21 cellular contexts compared by ENCODE assay signal in the genomic region with DNA sequence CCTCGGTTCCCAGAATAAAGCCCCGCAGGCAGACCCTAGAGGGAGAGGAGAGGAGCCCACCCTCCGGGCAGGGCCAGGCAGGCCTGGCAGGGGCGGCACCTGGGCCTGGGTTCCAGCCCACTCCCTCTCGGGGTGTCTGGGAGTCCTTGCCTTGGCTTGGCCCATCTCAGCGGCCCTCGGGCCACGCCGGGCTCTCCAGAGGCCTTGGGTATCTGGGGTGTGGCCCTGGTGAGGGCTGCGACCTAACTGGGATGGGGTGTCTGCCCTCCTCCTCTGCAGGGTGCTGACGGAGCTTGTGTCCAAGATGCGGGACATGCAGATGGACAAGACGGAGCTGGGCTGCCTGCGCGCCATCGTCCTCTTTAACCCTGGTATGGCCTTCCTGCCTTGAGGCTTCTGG.
DNase-seq lines count a peak whose midpoint lies in the region; TF ChIP-seq lines count a peak whose summit lies in the region.
"Had no signal": no experiment of that assay in that cellular context is flagged by ENCODE, and none has a peak within 500 bp of the region (broad histone marks: within the 10 kb centered on the region; RNA-seq: fewer than 3 reads in every experiment).

No MANE protein-coding gene starts in this region.

- H3K18ac ChIP-seq in mesenchymal stem cell (ENCODE audit: low read depth in 1 of 2, low read length in 2 of 2): no peak overlapping the region

- no peaks in the 10 kb centered on the region for H3K9me3 ChIP-seq in mesenchymal stem cell (ENCODE audit: control insufficient read depth, low read length)
- H3K9me3 ChIP-seq in spleen: no peaks in the 10 kb centered on the region
- H3K9me3 ChIP-seq: HAP-1 had no signal

- no peak overlapping the region for H3K4me2 ChIP-seq in mesenchymal stem cell (ENCODE audit: low read length, poor library complexity, severe bottlenecking)

- H3K36me3 ChIP-seq in mesenchymal stem cell (ENCODE audit: control insufficient read depth in 1 of 2, insufficient read depth in 2 of 2, low read depth in 1 of 2, low read length in 2 of 2): peaks cover 41 to 62% of the 10 kb centered on the region in 2 experiments
- H3K36me3 ChIP-seq in spleen: peaks cover 0 to 98% (median 47%) of the 10 kb centered on the region in 6 donors

- H3K23ac ChIP-seq in mesenchymal stem cell (ENCODE audit: low read length in 2 of 2): no peak overlapping the region

- no peak overlapping the region for H3K9ac ChIP-seq in mesenchymal stem cell (ENCODE audit: low read length)

- DNase-seq in caudate nucleus (lab: John Stamatoyannopoulos, UW) (no peak), mesenchymal stem cell (no peak), spleen (no peak), NCI-H1694 treated with DMSO at 0.1 percent for 48 hours (lab: John Stamatoyannopoulos, UW) (no peak), kidney glomerular epithelial cell (lab: John Stamatoyannopoulos, UW) (no peak)
- no peak for DNase-seq in activated CD4-positive, alpha-beta T cell treated with anti-CD3 and anti-CD28 coated beads, Interleukin-2, amount 50 U/mL, for 4 hours
- no peak for DNase-seq in effector CD4-positive, alpha-beta T cell
- DNase-seq: activated CD8-positive, alpha-beta memory T cell treated with anti-CD3 and anti-CD28 coated beads for 24 hours; activated effector memory CD4-positive, alpha-beta T cell treated with anti-CD3 and anti-CD28 coated beads, Interleukin-2, amount 50 U/mL, for 16 hours; activated naive CD8-positive, alpha-beta T cell treated with anti-CD3 and anti-CD28 coated beads, Interleukin-2, amount 10 ng/mL, durations not matched to agents 7 days and 5 days; activated T-cell treated with anti-CD3 and anti-CD28 coated beads, Interleukin-2, amount 50 U/mL, for 1 hour; Calu3; central memory CD4-positive, alpha-beta T cell; DMS79 treated with DMSO at 0.1 percent for 48 hours; GF-D8; glutamatergic neuron; NCI-H146; NCI-H446 treated with DMSO at 0.1 percent for 48 hours; stimulated activated naive CD4-positive, alpha-beta T cell treated with Interleukin-2 at 50 U/mL for 16 hours; trophoblast cell had no signal

- H2BK5ac ChIP-seq in mesenchymal stem cell (ENCODE audit: low read depth, low read length, poor library complexity, severe bottlenecking): no peak overlapping the region

- H3K4ac ChIP-seq in mesenchymal stem cell (ENCODE audit: low read depth in 1 of 2, low read length in 2 of 2): no peak overlapping the region

- intact Hi-C loops in spleen (cut with DNase I; ENCODE audit: low total_unique reads): no loop called here

- no peak overlapping the region for H2AK5ac ChIP-seq in mesenchymal stem cell (ENCODE audit: low read length, severe bottlenecking)

- H2AFZ ChIP-seq in mesenchymal stem cell (ENCODE audit: low read depth, low read length): no peak overlapping the region

- H3K27ac ChIP-seq in caudate nucleus (ENCODE audit: low read depth, low read length) (peak overlapping the region; percentile 24), mesenchymal stem cell (ENCODE audit: low read length, poor library complexity, severe bottlenecking) (no peak overlapping the region), spleen (peak overlapping the region in 5 of 8 donors; percentile 39 to 88 (median 76))

- H2BK15ac ChIP-seq in mesenchymal stem cell (ENCODE audit: low read depth, poor library complexity, severe bottlenecking): peak overlapping the region; percentile 13

- H3K4me3 ChIP-seq in mesenchymal stem cell (ENCODE audit: insufficient read depth in 1 of 2, low read depth in 1 of 2, low read length in 2 of 2): no peak overlapping the region
- no peak overlapping the region for H3K4me3 ChIP-seq in spleen
- H3K4me3 ChIP-seq: HAP-1 had no signal

- no peak overlapping the region for H4K91ac ChIP-seq in mesenchymal stem cell (ENCODE audit: low read length)

- peaks cover 13% of the 10 kb centered on the region for H3K79me1 ChIP-seq in mesenchymal stem cell (replicated peaks; ENCODE audit: low read length, poor library complexity, severe bottlenecking)

- TF ChIP-seq POLR2A in spleen (IDR thresholded peaks at IDR 0.05): no peak

- WGBS in mesenchymal stem cell: 96% methylated on average over 16 of the region's 16 CpGs
- 68 to 100% (median 82%) methylated on average over 3 to 16 of the region's 16 CpGs for WGBS in spleen, 5 donors

- no peak overlapping the region for H2BK120ac ChIP-seq in mesenchymal stem cell (ENCODE audit: low read depth, low read length)

- H3K14ac ChIP-seq in mesenchymal stem cell (ENCODE audit: low read length in 2 of 2): no peak overlapping the region

- no peak overlapping the region for H4K8ac ChIP-seq in mesenchymal stem cell (ENCODE audit: low read length)

- no peak overlapping the region for H2BK12ac ChIP-seq in mesenchymal stem cell (ENCODE audit: low read length in 2 of 2)

- no peak for TF ChIP-seq CTCF in spleen (IDR thresholded peaks at IDR 0.05 in 8 of 11, conservative IDR thresholded peaks at IDR 0.05 in 3 of 11)

- H3K4me1 ChIP-seq in mesenchymal stem cell (ENCODE audit: control insufficient read depth, insufficient read depth, low read depth, low read length): peaks cover 48% of the 10 kb centered on the region
- peaks cover 10 to 63% (median 44%) of the 10 kb centered on the region in 6 donors for H3K4me1 ChIP-seq in spleen
- H3K4me1 ChIP-seq: HAP-1 had no signal

- H3K27me3 ChIP-seq in mesenchymal stem cell (ENCODE audit: control insufficient read depth in 1 of 2, insufficient read depth in 1 of 2, low read length in 2 of 2) (no peaks in the 10 kb centered on the region), spleen (replicated peaks in 1 of 7) (no peaks in the 10 kb centered on the region)
